ENCODE assay signal across 22 cellular contexts in genomic region chr3:8873740-8874139, GRCh38.
DNase-seq lines count a peak whose midpoint lies in the region; ATAC-seq and TF ChIP-seq lines count a peak whose summit lies in the region.
"Had no signal": no experiment of that assay in that cellular context is flagged by ENCODE, and none has a peak within 500 bp of the region (broad histone marks: within the 10 kb centered on the region; RNA-seq: fewer than 3 reads in every experiment).

No MANE protein-coding gene starts in this region.

- H3K27me3 ChIP-seq in breast epithelium (no peaks in the 10 kb centered on the region), RWPE2 (ENCODE audit: insufficient read depth, poor library complexity, severe bottlenecking) (no peaks in the 10 kb centered on the region)
- H3K27me3 ChIP-seq: BE2C had no signal

- no peaks in the 10 kb centered on the region for H3K9me3 Mint-ChIP-seq in MCF 10A (ENCODE audit: unreplicated experiment)
- H3K9me3 Mint-ChIP-seq in activated T-helper 1 cell treated with anti-CD3 and anti-CD28 coated beads, Interleukin-12 subunit alpha, Interleukin-12 subunit beta, Interleukin-2, Interleukin-4 antibody, amounts not matched to agents 30 ng/mL and 10 ng/mL and 1 ng/mL, durations not matched to agents 14 hours and 24 hours and 36 hours, result no peaks in the 10 kb centered on the region
- H3K9me3 Mint-ChIP-seq: CD8-positive, alpha-beta memory T cell; GM23338; H9 had no signal

- H3K4me3 ChIP-seq in breast epithelium, result no peak overlapping the region
- no peak overlapping the region for H3K4me3 ChIP-seq in RWPE2 (ENCODE audit: severe bottlenecking)
- H3K4me3 ChIP-seq: GM23338 had no signal

- no peak for TF ChIP-seq POLR2A in breast epithelium (IDR thresholded peaks at IDR 0.05)

- intact Hi-C loops in MCF 10A (cut with micrococcal nuclease) (no loop called here), breast epithelium (cut with DNase I; ENCODE audit: low total_unique reads) (no loop called here)
- intact Hi-C loops in activated T-helper 1 cell treated with anti-CD3 and anti-CD28 coated beads, Interleukin-12 subunit alpha, Interleukin-12 subunit beta, Interleukin-2, Interleukin-4 antibody, amounts not matched to agents 30 ng/mL and 10 ng/mL and 1 ng/mL, durations not matched to agents 14 hours and 24 hours and 36 hours (cut with micrococcal nuclease), result no loop called here

- peak overlapping the region in 1 of 2 donors; percentile 12 for H3K27ac ChIP-seq in breast epithelium
- peak overlapping the region; percentile 37 for H3K27ac ChIP-seq in RWPE2 (ENCODE audit: poor library complexity, severe bottlenecking)
- peak overlapping the region; percentile 20 for H3K27ac ChIP-seq in epithelial cell of prostate
- H3K27ac ChIP-seq: 22Rv1 had no signal

- CTCF ChIA-PET in MCF 10A (lab: Yijun Ruan, JAX), result interaction anchor here (0.6 to 1.4 kb wide), 4 partner anchors 22 to 104 kb away, joined by 3 to 4 read pairs (median 4); partner anchors contain the start of gene OXTR

- H3K27ac Mint-ChIP-seq in MCF 10A (ENCODE audit: low read depth, unreplicated experiment), result peak overlapping the region; percentile 24
- no peak overlapping the region for H3K27ac Mint-ChIP-seq in activated T-helper 1 cell treated with anti-CD3 and anti-CD28 coated beads, Interleukin-12 subunit alpha, Interleukin-12 subunit beta, Interleukin-2, Interleukin-4 antibody, amounts not matched to agents 30 ng/mL and 10 ng/mL and 1 ng/mL, durations not matched to agents 14 hours and 24 hours and 36 hours
- H3K27ac Mint-ChIP-seq: CD8-positive, alpha-beta memory T cell; GM23338; H9 had no signal

- DNase-seq in MCF 10A (ENCODE audit: unreplicated experiment) (no peak), breast epithelium (ENCODE audit: low spot score in 2 of 2) (no peak), RWPE2 (ENCODE audit: low spot score) (no peak), epithelial cell of prostate (ENCODE audit: low read depth, low spot score) (no peak), renal cortical epithelial cell (ENCODE audit: low read depth) (peak; percentile 49)
- no peak for DNase-seq in activated T-helper 1 cell treated with anti-CD3 and anti-CD28 coated beads, Interleukin-12 subunit alpha, Interleukin-12 subunit beta, Interleukin-2, Interleukin-4 antibody, amounts not matched to agents 30 ng/mL and 10 ng/mL and 1 ng/mL, durations not matched to agents 14 hours and 24 hours and 36 hours (ENCODE audit: low spot score)
- no peak for DNase-seq in activated CD4-positive, alpha-beta T cell treated with anti-CD3 and anti-CD28 coated beads for 48 hours
- DNase-seq: ACHN; BE2C; Calu3; CD8-positive, alpha-beta memory T cell; DMS79 treated with DMSO at 0.1 percent for 48 hours; H9; NCI-H1105 treated with DMSO at 0.1 percent for 48 hours; NCI-H2029; NCI-H526 treated with DMSO at 0.1 percent for 48 hours; RPMI8226; SHP77 treated with DMSO at 0.1 percent for 48 hours had no signal

- H3K4me1 Mint-ChIP-seq in MCF 10A (ENCODE audit: insufficient read depth, unreplicated experiment), result peaks cover 27% of the 10 kb centered on the region
- peaks cover 4% of the 10 kb centered on the region for H3K4me1 Mint-ChIP-seq in activated T-helper 1 cell treated with anti-CD3 and anti-CD28 coated beads, Interleukin-12 subunit alpha, Interleukin-12 subunit beta, Interleukin-2, Interleukin-4 antibody, amounts not matched to agents 30 ng/mL and 10 ng/mL and 1 ng/mL, durations not matched to agents 14 hours and 24 hours and 36 hours (ENCODE audit: low read depth)
- H3K4me1 Mint-ChIP-seq: CD14-positive monocyte; CD8-positive, alpha-beta memory T cell had no signal

- no peaks in the 10 kb centered on the region for H3K27me3 Mint-ChIP-seq in MCF 10A (ENCODE audit: insufficient read depth, unreplicated experiment)
- H3K27me3 Mint-ChIP-seq in activated T-helper 1 cell treated with anti-CD3 and anti-CD28 coated beads, Interleukin-12 subunit alpha, Interleukin-12 subunit beta, Interleukin-2, Interleukin-4 antibody, amounts not matched to agents 30 ng/mL and 10 ng/mL and 1 ng/mL, durations not matched to agents 14 hours and 24 hours and 36 hours (ENCODE audit: insufficient read depth), result no peaks in the 10 kb centered on the region

- BruUV-seq in MCF 10A (replicated peaks; lab: Mats Ljungman, UMichigan), result no TSS peak

- H3K36me3 ChIP-seq in breast epithelium, result no peaks in the 10 kb centered on the region
- H3K36me3 ChIP-seq in RWPE2 (ENCODE audit: low read depth), result peaks cover 9% of the 10 kb centered on the region
- H3K36me3 ChIP-seq: BE2C had no signal

- TF ChIP-seq CTCF in MCF 10A (IDR thresholded peaks at IDR 0.05; ENCODE audit: unreplicated experiment) (no peak), breast epithelium (IDR thresholded peaks at IDR 0.05) (no peak), RWPE2 (IDR thresholded peaks at IDR 0.05; ENCODE audit: poor library complexity, severe bottlenecking) (no peak)

- H3K4me1 ChIP-seq in breast epithelium (no peaks in the 10 kb centered on the region), RWPE2 (ENCODE audit: insufficient read depth, poor library complexity, severe bottlenecking) (peaks cover 25% of the 10 kb centered on the region)
- H3K4me1 ChIP-seq: BE2C had no signal

- H3K9me3 ChIP-seq in breast epithelium, result no peaks in the 10 kb centered on the region
- H3K9me3 ChIP-seq in RWPE2 (ENCODE audit: severe bottlenecking), result no peaks in the 10 kb centered on the region
- H3K9me3 ChIP-seq: BE2C had no signal

- H3K4me3 Mint-ChIP-seq in MCF 10A (ENCODE audit: unreplicated experiment), result no peak overlapping the region
- no peak overlapping the region for H3K4me3 Mint-ChIP-seq in activated T-helper 1 cell treated with anti-CD3 and anti-CD28 coated beads, Interleukin-12 subunit alpha, Interleukin-12 subunit beta, Interleukin-2, Interleukin-4 antibody, amounts not matched to agents 30 ng/mL and 10 ng/mL and 1 ng/mL, durations not matched to agents 14 hours and 24 hours and 36 hours
- H3K4me3 Mint-ChIP-seq: CD14-positive monocyte; CD8-positive, alpha-beta memory T cell; GM23338; H9 had no signal

- POLR2A ChIA-PET in MCF 10A (lab: Yijun Ruan, JAX), result interaction anchor here (0.7 to 0.8 kb wide), 2 partner anchors 10 to 14 kb away, joined by 3 read pairs; no protein-coding TSS in a partner anchor

- peaks cover 10% of the 10 kb centered on the region for H3K36me3 Mint-ChIP-seq in MCF 10A (ENCODE audit: insufficient read depth, unreplicated experiment)
- H3K36me3 Mint-ChIP-seq in activated T-helper 1 cell treated with anti-CD3 and anti-CD28 coated beads, Interleukin-12 subunit alpha, Interleukin-12 subunit beta, Interleukin-2, Interleukin-4 antibody, amounts not matched to agents 30 ng/mL and 10 ng/mL and 1 ng/mL, durations not matched to agents 14 hours and 24 hours and 36 hours (ENCODE audit: low read depth), result peaks cover 13% of the 10 kb centered on the region

- ATAC-seq in RWPE2 (ENCODE audit: low read depth), result no peak
- no peak for ATAC-seq in GM18868 (IDR thresholded peaks at IDR 0.05; ENCODE audit: unreplicated experiment)
- ATAC-seq: GM23338 had no signal
